Comparison of ENCODE assay signal across 9 cellular contexts in genomic region chr14:95431199-95432145, GRCh38.
DNase-seq lines count a peak whose midpoint lies in the region; ATAC-seq, FAIRE-seq and TF ChIP-seq lines count a peak whose summit lies in the region.
"Had no signal": no experiment of that assay in that cellular context is flagged by ENCODE, and none has a peak within 500 bp of the region (broad histone marks: within the 10 kb centered on the region; RNA-seq: fewer than 3 reads in every experiment).

No MANE protein-coding gene starts in this region.

- peaks cover 1% of the 10 kb centered on the region for H3K4me1 Mint-ChIP-seq in activated CD4-positive, alpha-beta T cell treated with anti-CD3 and anti-CD28 coated beads, Interleukin-2, amount 10 ng/mL, durations not matched to agents 7 days and 5 days
- peaks cover 13% of the 10 kb centered on the region for H3K4me1 Mint-ChIP-seq in nephron progenitor cell

- H3K4me3 Mint-ChIP-seq in activated CD4-positive, alpha-beta T cell treated with anti-CD3 and anti-CD28 coated beads, Interleukin-2, amount 10 ng/mL, durations not matched to agents 7 days and 5 days: no peak overlapping the region
- H3K4me3 Mint-ChIP-seq in nephron progenitor cell: no peak overlapping the region

- no peaks in the 10 kb centered on the region for H3K4me1 ChIP-seq in endothelial cell of umbilical vein (ENCODE audit: control insufficient read depth, extremely low read depth, insufficient read depth, low read length)

- H4K20me1 ChIP-seq in endothelial cell of umbilical vein (replicated peaks; ENCODE audit: control insufficient read depth, extremely low read depth, insufficient read depth, low read length): no peaks in the 10 kb centered on the region

- CTCF ChIA-PET in activated CD4-positive, alpha-beta T cell treated with anti-CD3 and anti-CD28 coated beads, Interleukin-2, amount 10 ng/mL, durations not matched to agents 7 days and 5 days (lab: Charles Lee): interaction anchor here (1.5 kb wide), 1 partner anchor 18 kb away, joined by 3 read pairs; no protein-coding TSS in a partner anchor
- CTCF ChIA-PET in endothelial cell of umbilical vein (lab: Charles Lee): interaction anchor here (0.6 to 3.1 kb wide), 22 partner anchors 11 to 883 kb away, joined by 3 to 69 read pairs (median 4); no protein-coding TSS in a partner anchor

- no peaks in the 10 kb centered on the region for H3K27me3 ChIP-seq in endothelial cell of umbilical vein (ENCODE audit: control insufficient read depth in 2 of 2, insufficient read depth in 2 of 2, low read length in 2 of 2)

- intact Hi-C loops in endothelial cell of umbilical vein (cut with micrococcal nuclease): loop anchor here (1.0 to 5.0 kb wide), 4 partner anchors 184 to 742 kb away; partner anchors contain the start of gene DICER1

- BruUV-seq in endothelial cell of umbilical vein (replicated peaks; lab: Mats Ljungman, UMichigan): no TSS peak

- H3K36me3 ChIP-seq in endothelial cell of umbilical vein (ENCODE audit: control insufficient read depth in 2 of 2, extremely low read depth in 1 of 2, insufficient read depth in 2 of 2, low read length in 2 of 2): peaks cover 0 to 6% of the 10 kb centered on the region in 2 experiments

- ATAC-seq in HG03342 (IDR thresholded peaks at IDR 0.05; ENCODE audit: unreplicated experiment) (no peak), HG02759 (IDR thresholded peaks at IDR 0.05; ENCODE audit: unreplicated experiment) (no peak)

- no peak overlapping the region for H3K27ac ChIP-seq in endothelial cell of umbilical vein (ENCODE audit: insufficient read depth, low read depth, low read length)

- FAIRE-seq in endothelial cell of umbilical vein (lab: Jason Lieb, UNC) (peak; percentile 78), GM12892 (lab: Jason Lieb, UNC) (no peak)
- FAIRE-seq: GM18507 had no signal

- dilution Hi-C loops in endothelial cell of umbilical vein (cut with MboI; ENCODE audit: extremely low pct_ligation_motif_present, low sequenced_read_pairs): no loop called here

- no peaks in the 10 kb centered on the region for H3K9me3 ChIP-seq in endothelial cell of umbilical vein (replicated peaks; ENCODE audit: control insufficient read depth, insufficient read depth, low read length)

- TF ChIP-seq POLR2A in endothelial cell of umbilical vein (IDR thresholded peaks at IDR 0.05; ENCODE audit: low read depth, low read length) (no peak), GM12892 (IDR thresholded peaks at IDR 0.05; ENCODE audit: low read depth, low read length) (no peak)

- H3K4me3 ChIP-seq in endothelial cell of umbilical vein (replicated peaks in 1 of 3; ENCODE audit: insufficient read depth in 1 of 3, low read depth in 1 of 3, low read length in 3 of 3): no peak overlapping the region

- H2AFZ ChIP-seq in endothelial cell of umbilical vein (ENCODE audit: low read depth, low read length): no peak overlapping the region

- no peaks in the 10 kb centered on the region for H3K79me2 ChIP-seq in endothelial cell of umbilical vein (ENCODE audit: control insufficient read depth, insufficient read depth, low read length)

- no peak overlapping the region for H3K4me2 ChIP-seq in endothelial cell of umbilical vein (ENCODE audit: insufficient read depth, low read length)

- H3K9me3 Mint-ChIP-seq in activated CD4-positive, alpha-beta T cell treated with anti-CD3 and anti-CD28 coated beads, Interleukin-2, amount 10 ng/mL, durations not matched to agents 7 days and 5 days: no peaks in the 10 kb centered on the region
- peaks cover 8% of the 10 kb centered on the region for H3K9me3 Mint-ChIP-seq in nephron progenitor cell

- POLR2A ChIA-PET in activated CD4-positive, alpha-beta T cell treated with anti-CD3 and anti-CD28 coated beads, Interleukin-2, amount 10 ng/mL, durations not matched to agents 7 days and 5 days (lab: Charles Lee): interaction anchor here (0.6 kb wide), 1 partner anchor 96 kb away, joined by 3 read pairs; no protein-coding TSS in a partner anchor
- POLR2A ChIA-PET in endothelial cell of umbilical vein (lab: Charles Lee): no interaction called here

- no peak overlapping the region for H3K27ac Mint-ChIP-seq in activated CD4-positive, alpha-beta T cell treated with anti-CD3 and anti-CD28 coated beads, Interleukin-2, amount 10 ng/mL, durations not matched to agents 7 days and 5 days
- H3K27ac Mint-ChIP-seq in nephron progenitor cell: no peak overlapping the region

- no peaks in the 10 kb centered on the region for H3K27me3 Mint-ChIP-seq in activated CD4-positive, alpha-beta T cell treated with anti-CD3 and anti-CD28 coated beads, Interleukin-2, amount 10 ng/mL, durations not matched to agents 7 days and 5 days
- peaks cover 27% of the 10 kb centered on the region for H3K27me3 Mint-ChIP-seq in nephron progenitor cell (ENCODE audit: low read depth, poor library complexity)

- H3K9ac ChIP-seq in endothelial cell of umbilical vein (replicated peaks; ENCODE audit: extremely low read depth, insufficient read depth, low read length): no peak overlapping the region

- DNase-seq in activated CD4-positive, alpha-beta T cell treated with anti-CD3 and anti-CD28 coated beads, Interleukin-2, amount 10 ng/mL, durations not matched to agents 7 days and 5 days: peak; percentile 20
- DNase-seq in activated CD4-positive, alpha-beta T cell treated with anti-CD3 and anti-CD28 coated beads, Interleukin-2, amount 50 U/mL, for 48 hours: no peak
- peak; percentile 11 for DNase-seq in NCI-H460 (ENCODE audit: extremely low read depth, low read depth)
- DNase-seq in endothelial cell of umbilical vein (ENCODE audit: low read depth, low spot score): peak; percentile 27
- no peak for DNase-seq in nephron progenitor cell
- DNase-seq in GM12892 (ENCODE audit: insufficient read length): no peak

- H3K36me3 Mint-ChIP-seq in activated CD4-positive, alpha-beta T cell treated with anti-CD3 and anti-CD28 coated beads, Interleukin-2, amount 10 ng/mL, durations not matched to agents 7 days and 5 days (ENCODE audit: low read depth): peaks cover 60% of the 10 kb centered on the region
- no peaks in the 10 kb centered on the region for H3K36me3 Mint-ChIP-seq in nephron progenitor cell (ENCODE audit: low read depth)

- TF ChIP-seq CTCF in endothelial cell of umbilical vein (IDR thresholded peaks at IDR 0.05; ENCODE audit: extremely low read depth in 1 of 2, insufficient read depth in 1 of 2, low read depth in 1 of 2, low read length in 2 of 2) (peak; percentile 40 to 50), nephron progenitor cell (IDR thresholded peaks at IDR 0.05) (peak; percentile 67)

- no peaks in the 10 kb centered on the region for H3K9me1 ChIP-seq in endothelial cell of umbilical vein (replicated peaks; ENCODE audit: control insufficient read depth, extremely low read depth, insufficient read depth, low read length)

TF ChIP-seq in endothelial cell of umbilical vein, 7 proteins besides CTCF, POLR2A, EP300 and RAD21:
- TF ChIP-seq POLR2AphosphoS5 (IDR thresholded peaks at IDR 0.05; ENCODE audit: insufficient read depth, low read depth, low read length): no peak
- TF ChIP-seq EZH2 (IDR thresholded peaks at IDR 0.05; ENCODE audit: borderline replicate concordance, low read depth, low read length, severe bottlenecking): no peak
- no peak for TF ChIP-seq JUN (IDR thresholded peaks at IDR 0.05; ENCODE audit: borderline replicate concordance, insufficient read depth, insufficient read length, low read depth)
- no peak for TF ChIP-seq GATA2 (IDR thresholded peaks at IDR 0.05; ENCODE audit: insufficient read depth, insufficient read length, low read depth, low read length)
- no peak for TF ChIP-seq MYC (IDR thresholded peaks at IDR 0.05; ENCODE audit: low read depth, low read length)
- no peak for TF ChIP-seq MAX (IDR thresholded peaks at IDR 0.05; ENCODE audit: insufficient read depth, insufficient read length)
- TF ChIP-seq FOS (IDR thresholded peaks at IDR 0.05; ENCODE audit: borderline replicate concordance, insufficient read depth, low read length): no peak

Comparison
In these comparisons a context has a peak if more than half of its experiments do, and no peak if none do; other contexts are left out.
1. DNase-seq: peak in activated CD4-positive, alpha-beta T cell treated with anti-CD3 and anti-CD28 coated beads, Interleukin-2, amount 10 ng/mL, durations not matched to agents 7 days and 5 days (single experiment), NCI-H460 (single experiment) and endothelial cell of umbilical vein (single experiment); none in activated CD4-positive, alpha-beta T cell treated with anti-CD3 and anti-CD28 coated beads, Interleukin-2, amount 50 U/mL, for 48 hours (0 of 2), nephron progenitor cell (single experiment) and GM12892 (single experiment).